8 cellular contexts compared by ENCODE assay signal in genomic region chr17:81101614-81102306, GRCh38.
DNase-seq lines count a peak whose midpoint lies in the region; ATAC-seq and TF ChIP-seq lines count a peak whose summit lies in the region.

No MANE protein-coding gene starts in this region.

- TF ChIP-seq EP300 in SK-N-SH (IDR thresholded peaks at IDR 0.05; ENCODE audit: borderline replicate concordance in 1 of 2, low read depth in 1 of 2, low read length in 1 of 2) (no peak), upper lobe of left lung (IDR thresholded peaks at IDR 0.05) (no peak)

- H4K20me1 ChIP-seq in SK-N-SH (ENCODE audit: insufficient read depth): 0 out of 2 replicates have a peak, but pooled peaks cover 5% of the 10 kb centered on the region

- no peak overlapping the region for H3K14ac ChIP-seq in trophoblast cell (ENCODE audit: low read length)

- no peaks in the 10 kb centered on the region for H3K27me3 ChIP-seq in SK-N-SH (ENCODE audit: insufficient read depth)
- H3K27me3 ChIP-seq in trophoblast cell (ENCODE audit: insufficient read depth, low read length): no peaks in the 10 kb centered on the region
- no peaks in the 10 kb centered on the region for H3K27me3 ChIP-seq in upper lobe of left lung

- TF ChIP-seq RAD21 in SK-N-SH (IDR thresholded peaks at IDR 0.05; ENCODE audit: low read length): peak; percentile 97

- H2BK5ac ChIP-seq in trophoblast cell (ENCODE audit: low read depth, low read length, poor library complexity): no peak overlapping the region

- H3K4me2 ChIP-seq in SK-N-SH (no peak overlapping the region), trophoblast cell (ENCODE audit: low read length) (no peak overlapping the region)

- H3K4me1 ChIP-seq in SK-N-SH (ENCODE audit: control insufficient read depth in 1 of 2, insufficient read depth in 2 of 2, low read depth in 1 of 2, low read length in 1 of 2): peaks cover 11 to 13% of the 10 kb centered on the region in 2 experiments; a peak in 3 of 4 replicates
- H3K4me1 ChIP-seq in trophoblast cell (ENCODE audit: control insufficient read depth in 1 of 2, insufficient read depth in 2 of 2, low read length in 2 of 2): peaks cover 11 to 13% of the 10 kb centered on the region in 2 experiments
- peaks cover 15 to 35% (median 20%) of the 10 kb centered on the region in 4 donors for H3K4me1 ChIP-seq in upper lobe of left lung

- H2AFZ ChIP-seq in SK-N-SH (ENCODE audit: low read depth) (no peak overlapping the region), trophoblast cell (ENCODE audit: insufficient read depth, low read length, poor library complexity) (no peak overlapping the region)

- peaks cover 0 to 16% of the 10 kb centered on the region in 2 experiments for H3K36me3 ChIP-seq in SK-N-SH (replicated peaks in 1 of 2; ENCODE audit: control insufficient read depth in 1 of 2, insufficient read depth in 2 of 2, low read length in 1 of 2)
- H3K36me3 ChIP-seq in trophoblast cell (ENCODE audit: control insufficient read depth in 1 of 2, insufficient read depth in 2 of 2, low read length in 2 of 2): peaks cover 58 to 67% of the 10 kb centered on the region in 2 experiments
- peaks cover 21 to 78% (median 63%) of the 10 kb centered on the region in 4 donors for H3K36me3 ChIP-seq in upper lobe of left lung

- no peak overlapping the region for H3K27ac ChIP-seq in SK-N-SH (ENCODE audit: low read depth in 2 of 2, low read length in 1 of 2)
- no peak overlapping the region for H3K27ac ChIP-seq in trophoblast cell (ENCODE audit: low read depth, low read length)
- H3K27ac ChIP-seq in upper lobe of left lung: peak overlapping the region in 1 of 4 donors; percentile 6

- no peak overlapping the region for H3K18ac ChIP-seq in trophoblast cell (ENCODE audit: low read length)

- peak overlapping the region in 1 of 2 experiments; percentile 24; a peak in 1 of 4 replicates for H3K4me3 ChIP-seq in SK-N-SH (ENCODE audit: low read depth in 2 of 2, low read length in 1 of 2)
- no peak overlapping the region for H3K4me3 ChIP-seq in trophoblast cell (ENCODE audit: low read depth, low read length)
- H3K4me3 ChIP-seq in upper lobe of left lung: no peak overlapping the region

- H3K79me1 ChIP-seq in trophoblast cell (ENCODE audit: low read length): peaks cover 6% of the 10 kb centered on the region

- ATAC-seq in GM21723 (IDR thresholded peaks at IDR 0.05; ENCODE audit: unreplicated experiment): peak; percentile 74
- peak; percentile 90 to 92 for ATAC-seq in upper lobe of left lung (ENCODE audit: low FRiP score in 2 of 2)

- no peak overlapping the region for H3K9ac ChIP-seq in SK-N-SH
- H3K9ac ChIP-seq in trophoblast cell (ENCODE audit: low read length): no peak overlapping the region

- H3K23ac ChIP-seq in trophoblast cell (ENCODE audit: low read length): no peak overlapping the region

- CTCF ChIA-PET in SK-N-SH (lab: Yijun Ruan, JAX): interaction anchor here (0.5 to 13.7 kb wide), 72 partner anchors 13 to 911 kb away, joined by 3 to 668 read pairs (median 5); partner anchors contain the start of genes BAIAP2, CHMP6, NDUFAF8 and PVALEF

- POLR2A ChIA-PET in SK-N-SH (lab: Yijun Ruan, JAX): no interaction called here

- TF ChIP-seq CTCF in SK-N-SH (IDR thresholded peaks at IDR 0.05) (peak; percentile 100), upper lobe of left lung (IDR thresholded peaks at IDR 0.05) (peak; percentile 99 to 100 (median 100))

- H2BK120ac ChIP-seq in trophoblast cell (ENCODE audit: insufficient read depth, low read length, poor library complexity): no peak overlapping the region

- H4K91ac ChIP-seq in trophoblast cell (ENCODE audit: low read depth, low read length): no peak overlapping the region

- no peak overlapping the region for H4K8ac ChIP-seq in trophoblast cell (ENCODE audit: low read depth, low read length)

- H3K9me3 ChIP-seq in SK-N-SH: no peaks in the 10 kb centered on the region
- H3K9me3 ChIP-seq in trophoblast cell (ENCODE audit: insufficient read depth, low read depth, low read length): no peaks in the 10 kb centered on the region
- no peaks in the 10 kb centered on the region for H3K9me3 ChIP-seq in upper lobe of left lung

- H4K12ac ChIP-seq in trophoblast cell (ENCODE audit: low read depth, low read length): no peak overlapping the region

- H3K79me2 ChIP-seq in SK-N-SH (ENCODE audit: insufficient read depth): no peaks in the 10 kb centered on the region
- H3K79me2 ChIP-seq in trophoblast cell (ENCODE audit: control insufficient read depth, insufficient read depth, low read length, poor library complexity): peaks cover 2% of the 10 kb centered on the region

- no peak overlapping the region for H2AK5ac ChIP-seq in trophoblast cell (ENCODE audit: low read length)

- WGBS in SK-N-SH (ENCODE audit: low lambda C conversion rate): 60% methylated on average over 15 of the region's 33 CpGs
- WGBS in trophoblast cell (ENCODE audit: extremely low coverage, insufficient coverage, insufficient read length): no CpG with 5 or more reads among the region's 33 CpGs
- 69 to 80% methylated on average over 6 to 25 of the region's 33 CpGs for WGBS in upper lobe of left lung, 2 donors

- H2BK12ac ChIP-seq in trophoblast cell (ENCODE audit: low read length): no peak overlapping the region

- DNase-seq in DMS53 treated with DMSO at 0.1 percent for 48 hours (lab: John Stamatoyannopoulos, UW; ENCODE audit: unreplicated experiment) (peak; percentile 61), M059J (ENCODE audit: low read depth) (peak; percentile 63), SK-N-SH (peak; percentile 100), glomerular visceral epithelial cell (ENCODE audit: extremely low spot score) (peak; percentile 84), trophoblast cell (peak; percentile 94 to 95), upper lobe of left lung (peak; percentile 90 to 96)
- DNase-seq in activated naive CD4-positive, alpha-beta T cell treated with Interleukin-2 at 50 U/mL for 16 hours: peak; percentile 90

- no peaks in the 10 kb centered on the region for H3K9me2 ChIP-seq in SK-N-SH

- no peak for TF ChIP-seq POLR2A in upper lobe of left lung (IDR thresholded peaks at IDR 0.05)

- H3K4ac ChIP-seq in trophoblast cell (ENCODE audit: low read depth, low read length): no peak overlapping the region

- H3F3A ChIP-seq in SK-N-SH (replicated peaks; ENCODE audit: insufficient read depth): no peaks in the 10 kb centered on the region

TF ChIP-seq in SK-N-SH, 30 proteins besides CTCF, POLR2A, EP300 and RAD21 (continues in another document):
- TF ChIP-seq GABPA (IDR thresholded peaks at IDR 0.05; ENCODE audit: low read depth): no peak
- no peak for TF ChIP-seq FOXJ3 (CRISPR knock-in tag; IDR thresholded peaks at IDR 0.05)
- no peak for TF ChIP-seq YY1 (IDR thresholded peaks at IDR 0.05; ENCODE audit: low read depth)
- no peak for TF ChIP-seq ELF1 (IDR thresholded peaks at IDR 0.05)
- TF ChIP-seq NRF1 (IDR thresholded peaks at IDR 0.05; ENCODE audit: low read depth, low read length): peak; percentile 48
- TF ChIP-seq USF2 (IDR thresholded peaks at IDR 0.05; ENCODE audit: borderline replicate concordance, low read depth, low read length): 0 out of 2 replicates have a peak, but pooled peaks have one; percentile 17
- TF ChIP-seq CHD2 (IDR thresholded peaks at IDR 0.05; ENCODE audit: low read length, partially characterized antibody): peak; percentile 87
- TF ChIP-seq TCF12 (IDR thresholded peaks at IDR 0.05): no peak
- TF ChIP-seq EZH2phosphoT487 (IDR thresholded peaks at IDR 0.05; ENCODE audit: borderline replicate concordance, low read depth): no peak
- TF ChIP-seq, protein P1, sequence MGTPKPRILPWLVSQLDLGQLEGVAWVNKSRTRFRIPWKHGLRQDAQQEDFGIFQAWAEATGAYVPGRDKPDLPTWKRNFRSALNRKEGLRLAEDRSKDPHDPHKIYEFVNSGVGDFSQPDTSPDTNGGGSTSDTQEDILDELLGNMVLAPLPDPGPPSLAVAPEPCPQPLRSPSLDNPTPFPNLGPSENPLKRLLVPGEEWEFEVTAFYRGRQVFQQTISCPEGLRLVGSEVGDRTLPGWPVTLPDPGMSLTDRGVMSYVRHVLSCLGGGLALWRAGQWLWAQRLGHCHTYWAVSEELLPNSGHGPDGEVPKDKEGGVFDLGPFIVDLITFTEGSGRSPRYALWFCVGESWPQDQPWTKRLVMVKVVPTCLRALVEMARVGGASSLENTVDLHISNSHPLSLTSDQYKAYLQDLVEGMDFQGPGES (IDR thresholded peaks at IDR 0.05; ENCODE audit: low read depth, low read length): no peak
- peak; percentile 100 for TF ChIP-seq SMC3 (IDR thresholded peaks at IDR 0.05; ENCODE audit: low read depth, low read length)
- TF ChIP-seq RXRA (IDR thresholded peaks at IDR 0.05; ENCODE audit: borderline replicate concordance, low read depth): no peak
- TF ChIP-seq TEAD4 (IDR thresholded peaks at IDR 0.05; ENCODE audit: borderline replicate concordance, insufficient read depth): no peak
- TF ChIP-seq, protein P2, sequence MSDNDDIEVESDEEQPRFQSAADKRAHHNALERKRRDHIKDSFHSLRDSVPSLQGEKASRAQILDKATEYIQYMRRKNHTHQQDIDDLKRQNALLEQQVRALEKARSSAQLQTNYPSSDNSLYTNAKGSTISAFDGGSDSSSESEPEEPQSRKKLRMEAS (IDR thresholded peaks at IDR 0.05; ENCODE audit: low read depth): no peak
- no peak for TF ChIP-seq ZBTB33 (IDR thresholded peaks at IDR 0.05; ENCODE audit: borderline replicate concordance, low read depth)
- TF ChIP-seq TAF1 (IDR thresholded peaks at IDR 0.05; ENCODE audit: borderline replicate concordance, low read depth, low read length): no peak
